ENCODE assay signal across 1 cellular context in the genomic region with DNA sequence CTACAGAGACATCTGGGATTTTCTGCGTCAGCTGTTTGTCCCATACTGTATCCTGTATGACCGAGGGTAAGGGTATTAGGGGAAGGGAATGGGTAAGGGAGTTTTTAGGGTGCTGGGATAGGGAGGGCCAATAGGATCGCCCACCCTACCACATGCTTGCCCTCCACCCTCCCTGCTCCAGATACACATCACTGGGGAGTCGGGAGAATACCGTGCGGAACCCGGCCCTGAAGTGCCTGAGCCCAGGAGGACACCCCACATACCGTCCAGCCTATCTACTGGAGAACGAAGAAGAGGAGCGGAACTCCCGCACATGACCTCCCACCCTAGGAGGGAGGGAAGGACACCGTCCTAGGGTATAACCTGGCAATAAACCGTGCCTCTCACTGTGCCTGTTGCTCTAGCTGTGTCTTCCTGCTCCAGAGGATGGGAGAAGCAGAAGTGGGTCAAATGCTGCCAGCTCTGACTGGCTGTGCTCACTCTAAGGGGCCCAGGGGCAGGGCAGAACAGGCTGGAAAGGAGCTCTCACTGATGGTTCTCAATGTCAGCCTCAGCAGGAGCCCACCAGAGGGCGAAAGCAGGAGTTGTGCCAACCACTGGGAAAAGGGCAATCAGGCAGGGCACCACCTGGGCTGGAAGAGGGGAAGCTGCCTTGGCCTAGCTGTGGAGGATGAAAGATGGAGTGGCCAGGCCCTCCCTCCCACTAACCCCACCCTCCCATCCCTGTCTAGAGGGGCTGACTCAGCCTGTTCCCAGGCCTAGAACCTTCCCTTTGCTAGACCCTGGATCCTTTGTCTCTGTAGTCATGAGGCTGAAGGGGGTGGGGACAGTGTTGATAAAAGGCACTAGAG.
TF ChIP-seq lines count a peak whose summit lies in the region.

No MANE protein-coding gene starts in this region.

TF ChIP-seq in GM23338, 12 proteins besides CTCF, POLR2A, EP300 and RAD21:
- TF ChIP-seq STAT1 (IDR thresholded peaks at IDR 0.05; ENCODE audit: unreplicated experiment) (no peak), EZH2 (IDR thresholded peaks at IDR 0.05; ENCODE audit: low read depth, unreplicated experiment) (no peak)
